In the genomic region with DNA sequence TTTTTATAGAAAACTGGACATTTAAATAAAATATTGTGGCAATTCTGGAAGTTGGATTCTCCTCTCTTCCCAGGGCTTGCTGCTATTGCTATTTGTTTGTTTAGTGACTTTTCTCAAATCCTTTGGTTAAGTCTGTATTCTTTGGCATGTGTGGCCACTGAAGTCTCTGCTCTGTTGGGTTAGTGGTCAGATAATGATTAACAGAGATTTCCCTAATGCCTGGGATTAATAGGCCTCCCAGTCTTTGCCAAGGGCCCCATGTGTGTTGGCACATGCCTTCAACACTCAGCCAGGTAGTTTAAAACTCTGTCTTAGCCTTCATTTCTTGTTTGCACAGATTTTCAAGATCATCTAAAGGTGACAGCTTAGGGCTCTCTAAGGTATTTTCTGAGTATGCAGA, we compare ENCODE assay signal across 2 cellular contexts.
TF ChIP-seq lines count a peak whose summit lies in the region.

No MANE protein-coding gene starts in this region.

TF ChIP-seq in liver, 16 proteins besides CTCF, POLR2A, EP300 and RAD21 (continued from another document):
- TF ChIP-seq SP1 (IDR thresholded peaks at IDR 0.05): peak; percentile 32
- TF ChIP-seq YY1 (IDR thresholded peaks at IDR 0.05): no peak

TF ChIP-seq in HepG2, 621 proteins besides CTCF, POLR2A, EP300 and RAD21 (continued from another document):
- TF ChIP-seq MBNL3 (CRISPR knock-in tag; conservative IDR thresholded peaks at IDR 0.05) (no peak), ZNF432 (CRISPR knock-in tag; IDR thresholded peaks at IDR 0.05; ENCODE audit: borderline replicate concordance) (no peak), FOSL1 (CRISPR knock-in tag; IDR thresholded peaks at IDR 0.05; ENCODE audit: borderline replicate concordance) (no peak), HNF4A (CRISPR knock-in tag; IDR thresholded peaks at IDR 0.05) (no peak), ZNF790 (CRISPR knock-in tag; IDR thresholded peaks at IDR 0.05; ENCODE audit: borderline replicate concordance) (no peak), ZNF326 (CRISPR knock-in tag; IDR thresholded peaks at IDR 0.05; ENCODE audit: borderline replicate concordance) (no peak), DNMT1 (CRISPR knock-in tag; IDR thresholded peaks at IDR 0.05) (no peak), ZNF260 (CRISPR knock-in tag; IDR thresholded peaks at IDR 0.05; ENCODE audit: borderline replicate concordance, low read depth) (no peak), MTA3 (CRISPR knock-in tag; IDR thresholded peaks at IDR 0.05) (no peak), ZNF672 (CRISPR knock-in tag; IDR thresholded peaks at IDR 0.05) (no peak), GABPA (IDR thresholded peaks at IDR 0.05; ENCODE audit: low read depth, low read length) (no peak), GABPA (CRISPR knock-in tag; IDR thresholded peaks at IDR 0.05; ENCODE audit: low read depth) (no peak), TMF1 (CRISPR knock-in tag; IDR thresholded peaks at IDR 0.05; ENCODE audit: low read depth) (no peak), ZMYM4 (CRISPR knock-in tag; IDR thresholded peaks at IDR 0.05) (no peak), TBX3 (IDR thresholded peaks at IDR 0.05; ENCODE audit: borderline replicate concordance) (no peak)
- TF ChIP-seq, protein P1, sequence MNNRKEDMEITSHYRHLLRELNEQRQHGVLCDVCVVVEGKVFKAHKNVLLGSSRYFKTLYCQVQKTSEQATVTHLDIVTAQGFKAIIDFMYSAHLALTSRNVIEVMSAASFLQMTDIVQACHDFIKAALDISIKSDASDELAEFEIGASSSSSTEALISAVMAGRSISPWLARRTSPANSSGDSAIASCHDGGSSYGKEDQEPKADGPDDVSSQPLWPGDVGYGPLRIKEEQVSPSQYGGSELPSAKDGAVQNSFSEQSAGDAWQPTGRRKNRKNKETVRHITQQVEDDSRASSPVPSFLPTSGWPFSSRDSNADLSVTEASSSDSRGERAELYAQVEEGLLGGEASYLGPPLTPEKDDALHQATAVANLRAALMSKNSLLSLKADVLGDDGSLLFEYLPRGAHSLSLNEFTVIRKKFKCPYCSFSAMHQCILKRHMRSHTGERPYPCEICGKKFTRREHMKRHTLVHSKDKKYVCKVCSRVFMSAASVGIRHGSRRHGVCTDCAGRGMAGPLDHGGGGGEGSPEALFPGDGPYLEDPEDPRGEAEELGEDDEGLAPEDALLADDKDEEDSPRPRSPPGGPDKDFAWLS (CRISPR knock-in tag; IDR thresholded peaks at IDR 0.05; ENCODE audit: borderline replicate concordance): no peak
- TF ChIP-seq, protein P2, sequence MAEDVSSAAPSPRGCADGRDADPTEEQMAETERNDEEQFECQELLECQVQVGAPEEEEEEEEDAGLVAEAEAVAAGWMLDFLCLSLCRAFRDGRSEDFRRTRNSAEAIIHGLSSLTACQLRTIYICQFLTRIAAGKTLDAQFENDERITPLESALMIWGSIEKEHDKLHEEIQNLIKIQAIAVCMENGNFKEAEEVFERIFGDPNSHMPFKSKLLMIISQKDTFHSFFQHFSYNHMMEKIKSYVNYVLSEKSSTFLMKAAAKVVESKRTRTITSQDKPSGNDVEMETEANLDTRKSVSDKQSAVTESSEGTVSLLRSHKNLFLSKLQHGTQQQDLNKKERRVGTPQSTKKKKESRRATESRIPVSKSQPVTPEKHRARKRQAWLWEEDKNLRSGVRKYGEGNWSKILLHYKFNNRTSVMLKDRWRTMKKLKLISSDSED (CRISPR knock-in tag; IDR thresholded peaks at IDR 0.05): no peak
- TF ChIP-seq, protein P3, sequence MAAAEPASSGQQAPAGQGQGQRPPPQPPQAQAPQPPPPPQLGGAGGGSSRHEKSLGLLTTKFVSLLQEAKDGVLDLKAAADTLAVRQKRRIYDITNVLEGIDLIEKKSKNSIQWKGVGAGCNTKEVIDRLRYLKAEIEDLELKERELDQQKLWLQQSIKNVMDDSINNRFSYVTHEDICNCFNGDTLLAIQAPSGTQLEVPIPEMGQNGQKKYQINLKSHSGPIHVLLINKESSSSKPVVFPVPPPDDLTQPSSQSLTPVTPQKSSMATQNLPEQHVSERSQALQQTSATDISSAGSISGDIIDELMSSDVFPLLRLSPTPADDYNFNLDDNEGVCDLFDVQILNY (CRISPR knock-in tag; conservative IDR thresholded peaks at IDR 0.05): no peak
- TF ChIP-seq, protein P4, sequence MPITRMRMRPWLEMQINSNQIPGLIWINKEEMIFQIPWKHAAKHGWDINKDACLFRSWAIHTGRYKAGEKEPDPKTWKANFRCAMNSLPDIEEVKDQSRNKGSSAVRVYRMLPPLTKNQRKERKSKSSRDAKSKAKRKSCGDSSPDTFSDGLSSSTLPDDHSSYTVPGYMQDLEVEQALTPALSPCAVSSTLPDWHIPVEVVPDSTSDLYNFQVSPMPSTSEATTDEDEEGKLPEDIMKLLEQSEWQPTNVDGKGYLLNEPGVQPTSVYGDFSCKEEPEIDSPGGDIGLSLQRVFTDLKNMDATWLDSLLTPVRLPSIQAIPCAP (CRISPR knock-in tag; IDR thresholded peaks at IDR 0.05; ENCODE audit: low read depth): no peak
